ENCODE assay signal across 8 cellular contexts in genomic region chr2:54560146-54560881, GRCh38.
A peak's percentile ranks its signal among the peaks of the same experiment; 100 is the strongest.
DNase-seq lines count a peak whose midpoint lies in the region; ATAC-seq, FAIRE-seq and TF ChIP-seq lines count a peak whose summit lies in the region.

No MANE protein-coding gene starts in this region.

- peak overlapping the region; percentile 88 for H3K4me2 ChIP-seq in smooth muscle cell

- H3K9ac ChIP-seq in iPS-18a (ENCODE audit: low read length) (peak overlapping the region; percentile 95), smooth muscle cell (ENCODE audit: low read depth) (peak overlapping the region; percentile 91)

- H3K79me2 ChIP-seq in smooth muscle cell (ENCODE audit: low read depth) = peaks cover 90% of the 10 kb centered on the region

- peaks cover 74% of the 10 kb centered on the region for H4K20me1 ChIP-seq in smooth muscle cell (ENCODE audit: low read depth)

- H3K27me3 ChIP-seq in ascending aorta (no peaks in the 10 kb centered on the region), iPS-18a (ENCODE audit: control insufficient read depth, insufficient read depth, low read length) (no peaks in the 10 kb centered on the region), smooth muscle cell (ENCODE audit: low read depth) (no peaks in the 10 kb centered on the region)

- peak in 1 of 3 experiments; percentile 7 for TF ChIP-seq CTCF in ascending aorta (IDR thresholded peaks at IDR 0.05)
- no peak for TF ChIP-seq CTCF in smooth muscle cell (IDR thresholded peaks at IDR 0.05; ENCODE audit: borderline replicate concordance, insufficient read depth, poor library complexity, severe bottlenecking)

- H3K4me1 ChIP-seq in ascending aorta (peaks cover 4 to 26% of the 10 kb centered on the region in 2 donors), iPS-18a (ENCODE audit: control insufficient read depth, low read depth, low read length) (peaks cover 14% of the 10 kb centered on the region), smooth muscle cell (ENCODE audit: low read depth) (peaks cover 26% of the 10 kb centered on the region)

- no peaks in the 10 kb centered on the region for H3K36me3 ChIP-seq in ascending aorta
- no peaks in the 10 kb centered on the region for H3K36me3 ChIP-seq in iPS-18a (ENCODE audit: control insufficient read depth, low read depth, low read length)
- H3K36me3 ChIP-seq in smooth muscle cell (ENCODE audit: low read depth) = no peaks in the 10 kb centered on the region

- intact Hi-C loops in ascending aorta (cut with DNase I) = no loop called here

- FAIRE-seq in GM18507 (lab: Jason Lieb, UNC) = peak; percentile 74

- peak overlapping the region; percentile 28 for H2AFZ ChIP-seq in smooth muscle cell (ENCODE audit: low read depth)

- 4% methylated on average over 19 of the region's 19 CpGs for WGBS in smooth muscle cell (ENCODE audit: low lambda C conversion rate)

- peaks cover 22% of the 10 kb centered on the region for H3F3A ChIP-seq in smooth muscle cell (ENCODE audit: low read depth)

- ATAC-seq in HG02852 (IDR thresholded peaks at IDR 0.05; ENCODE audit: unreplicated experiment) = peak; percentile 42

- no peaks in the 10 kb centered on the region for H3K9me3 ChIP-seq in ascending aorta
- no peaks in the 10 kb centered on the region for H3K9me3 ChIP-seq in iPS-18a (ENCODE audit: control insufficient read depth, low read depth, low read length)
- H3K9me3 ChIP-seq in smooth muscle cell (replicated peaks; ENCODE audit: low read depth) = no peaks in the 10 kb centered on the region

- H3K27ac ChIP-seq in ascending aorta = peak overlapping the region; percentile 74 to 77
- H3K27ac ChIP-seq in iPS-18a (ENCODE audit: low read length) = no peak overlapping the region
- H3K27ac ChIP-seq in smooth muscle cell (ENCODE audit: low read depth) = peak overlapping the region; percentile 98

- H3K4me3 ChIP-seq in ascending aorta (peak overlapping the region; percentile 67 to 71), iPS-18a (ENCODE audit: low read length) (peak overlapping the region; percentile 95), smooth muscle cell (peak overlapping the region; percentile 66)

- peak; percentile 58 for DNase-seq in AG08395 (ENCODE audit: low spot score)
- no peak for DNase-seq in GM18507 (ENCODE audit: extremely low spot score, insufficient read length, low read depth)
- DNase-seq in NOMO-1 treated with DMSO at 0.1 percent for 48 hours (lab: John Stamatoyannopoulos, UW; ENCODE audit: unreplicated experiment) = peak; percentile 99
- peak in 1 of 2 donors; percentile 75 for DNase-seq in ascending aorta (ENCODE audit: low spot score in 2 of 2)
- peak; percentile 29 for DNase-seq in smooth muscle cell (lab: John Stamatoyannopoulos, UW; ENCODE audit: unreplicated experiment)
- DNase-seq in NCI-H345 (lab: John Stamatoyannopoulos, UW) = no peak

Comparison
In these comparisons a context has a peak if more than half of its experiments do, and no peak if none do; other contexts are left out.
1. DNase-seq: peak in AG08395 (single experiment), NOMO-1 treated with DMSO at 0.1 percent for 48 hours (single experiment) and smooth muscle cell (single experiment); none in GM18507 (single experiment) and NCI-H345 (single experiment).
2. Peak in every context shown above with its lines, with median percentiles within 50 percentile points of each other: H3K4me3 ChIP-seq.